In genomic region chr18:907171-907879, GRCh38 we compare ENCODE assay signal across 1 cellular context.
TF ChIP-seq lines count a peak whose summit lies in the region.

No MANE protein-coding gene starts in this region.

TF ChIP-seq in neural cell, 6 proteins besides CTCF, POLR2A, EP300 and RAD21 (continued from another document):
- TF ChIP-seq EZH2 (IDR thresholded peaks at IDR 0.05; ENCODE audit: borderline replicate concordance, insufficient read depth, low read length, poor library complexity, severe bottlenecking), result no peak
